Comparison of ENCODE assay signal across 29 cellular contexts in genomic region chr3:186187876-186188275, GRCh38.
"Had no signal": no experiment of that assay in that cellular context is flagged by ENCODE, and none has a peak within 500 bp of the region (broad histone marks: within the 10 kb centered on the region; RNA-seq: fewer than 3 reads in every experiment).

No MANE protein-coding gene starts in this region.

- ATAC-seq: activated CD4-positive, alpha-beta T cell treated with anti-CD3 and anti-CD28 coated beads for 36 hours; activated naive CD4-positive, alpha-beta T cell treated with anti-CD3 and anti-CD28 coated beads, Interleukin-2, amount 50 U/mL, for 72 hours; activated T-cell treated with anti-CD3 and anti-CD28 coated beads, Interleukin-2, amount 50 U/mL, for 72 hours; esophagus mucosa had no signal

- H3K27ac ChIP-seq: ascending aorta, breast epithelium, cardiac muscle cell, colonic mucosa had no signal

- FAIRE-seq: frontal cortex had no signal

- H3K9me3 ChIP-seq: ascending aorta, breast epithelium, colonic mucosa had no signal

- H3K4me3 ChIP-seq: ascending aorta, breast epithelium, cardiac muscle cell, colonic mucosa, dorsolateral prefrontal cortex had no signal

- H3K36me3 ChIP-seq: ascending aorta, breast epithelium, cardiac muscle cell, colonic mucosa had no signal

- H3K27me3 ChIP-seq: ascending aorta, dorsolateral prefrontal cortex had no signal

- DNase-seq: activated CD4-positive, alpha-beta memory T cell treated with anti-CD3 and anti-CD28 coated beads, Interleukin-2, amount 10 ng/mL, durations not matched to agents 7 days and 5 days; activated CD4-positive, alpha-beta T cell treated with anti-CD3 and anti-CD28 coated beads for 36 hours; activated CD4-positive, alpha-beta T cell treated with anti-CD3 and anti-CD28 coated beads, Interleukin-2, amount 10 ng/mL, durations not matched to agents 24 days and 14 days; activated CD4-positive, alpha-beta T cell treated with anti-CD3 and anti-CD28 coated beads, Interleukin-2, amount 50 U/mL, for 4 hours; activated CD4-positive, CD25-positive, alpha-beta regulatory T cell; activated CD4-positive, CD25-positive, alpha-beta regulatory T cell treated with anti-CD3 and anti-CD28 coated beads, Interleukin-2, amount 50 U/mL, for 72 hours; activated CD8-positive, alpha-beta memory T cell treated with anti-CD3 and anti-CD28 coated beads, Interleukin-2, amount 50 U/mL, for 48 hours; activated gamma-delta T cell; activated naive CD4-positive, alpha-beta T cell; activated naive CD4-positive, alpha-beta T cell treated with anti-CD3 and anti-CD28 coated beads, Interleukin-2, amount 10 ng/mL, durations not matched to agents 7 days and 5 days; activated naive CD8-positive, alpha-beta T cell treated with anti-CD3 and anti-CD28 coated beads, Interleukin-2, amount 10 ng/mL, durations not matched to agents 7 days and 5 days; activated T-cell treated with anti-CD3 and anti-CD28 coated beads for 4 hours; activated T-cell treated with anti-CD3 and anti-CD28 coated beads, Interleukin-2, amount 50 U/mL, for 24 hours; activated T-cell treated with anti-CD3 and anti-CD28 coated beads, Interleukin-2, amount 50 U/mL, for 72 hours; central memory CD4-positive, alpha-beta T cell; cerebellar nuclear complex; colonic mucosa; dorsolateral prefrontal cortex; effector memory CD4-positive, alpha-beta T cell; endodermal cell; foreskin fibroblast; head of caudate nucleus; T-helper 2 cell had no signal

- H3K4me1 ChIP-seq: ascending aorta, breast epithelium, colonic mucosa had no signal
